ENCODE assay signal across 8 cellular contexts in genomic region chr11:69337211-69337721, GRCh38. TPM values are rescaled to one million over a fixed set of nuclear protein-coding genes. Genes with fewer than 3 reads are reported as not detected.
DNase-seq lines count a peak whose midpoint lies in the region; ATAC-seq lines count a peak whose summit lies in the region.

No MANE protein-coding gene starts in this region.

- DNase-seq in EL, result peak; percentile 31
- peak; percentile 46 for DNase-seq in activated T-cell treated with anti-CD3 and anti-CD28 coated beads for 4 hours
- peak; percentile 20 for DNase-seq in mucosa of gallbladder (ENCODE audit: low spot score)
- no peak for DNase-seq in retina
- DNase-seq in HT-29 (ENCODE audit: low spot score), result no peak

- ATAC-seq in HG03354 (IDR thresholded peaks at IDR 0.05; ENCODE audit: poor library complexity, severe bottlenecking, unreplicated experiment) (peak; percentile 60), HG02623 (IDR thresholded peaks at IDR 0.05; ENCODE audit: unreplicated experiment) (no peak), GM21825 (IDR thresholded peaks at IDR 0.05; ENCODE audit: unreplicated experiment) (no peak)

RNA-seq across cellular contexts. Expression of gene MYEOV, which starts 43.3 kb away (rescaled TPM):
- 0.72 TPM for total RNA-seq in mucosa of gallbladder
- 97.2 and 98.4 TPM in 2 replicates for total RNA-seq in HT-29 (2014; rRNA removed; shearing (Covaris generic))

Comparison
In these comparisons a context has a peak if more than half of its experiments do, and no peak if none do; other contexts are left out.
1. DNase-seq: peak in EL (single experiment), activated T-cell treated with anti-CD3 and anti-CD28 coated beads for 4 hours (single experiment) and mucosa of gallbladder (single experiment); none in retina (single experiment) and HT-29 (single experiment).
2. RNA of gene MYEOV, which starts 43.3 kb away (total RNA-seq): 97.2 to 98.4 TPM in HT-29; 0.72 TPM in mucosa of gallbladder (single experiment); every median in the first group is over 10 times any median in the second.